Comparison of ENCODE assay signal across 17 cellular contexts in genomic region chr16:3726021-3726687, GRCh38.
"Had no signal": no experiment of that assay in that cellular context is flagged by ENCODE, and none has a peak within 500 bp of the region (broad histone marks: within the 10 kb centered on the region; RNA-seq: fewer than 3 reads in every experiment).

No MANE protein-coding gene starts in this region.

- H3K4me3 ChIP-seq: lower lobe of right lung, ovary, psoas muscle, right atrium auricular region, tibial artery had no signal

- ATAC-seq: activated CD4-positive, CD25-positive, alpha-beta regulatory T cell treated with anti-CD3 and anti-CD28 coated beads, Interleukin-2, amount 50 U/mL, for 24 hours; left lobe of liver; lower lobe of right lung; naive thymus-derived CD4-positive, alpha-beta T cell; psoas muscle; T-helper 17 cell had no signal

- H3K4me3 Mint-ChIP-seq: activated naive CD4-positive, alpha-beta T cell treated with anti-CD3 and anti-CD28 coated beads for 36 hours; activated naive CD8-positive, alpha-beta T cell treated with anti-CD3 and anti-CD28 coated beads, Interleukin-2, amount 10 ng/mL, durations not matched to agents 7 days and 5 days; naive thymus-derived CD4-positive, alpha-beta T cell; stimulated activated naive CD8-positive, alpha-beta T cell treated with anti-CD3 and anti-CD28 coated beads, Interleukin-15, Interleukin-2, amounts not matched to agents 100 ng/mL and 50 ng/mL, for 24 hours; T-helper 17 cell had no signal

- H3K9me3 ChIP-seq: lower lobe of right lung, ovary, psoas muscle, right atrium auricular region, tibial artery had no signal

- H3K27me3 ChIP-seq: ovary, right atrium auricular region, tibial artery had no signal

- H3K4me1 ChIP-seq: lower lobe of right lung, psoas muscle, right atrium auricular region, tibial artery had no signal

- H3K9me3 Mint-ChIP-seq: activated naive CD4-positive, alpha-beta T cell treated with anti-CD3 and anti-CD28 coated beads for 36 hours; activated naive CD8-positive, alpha-beta T cell treated with anti-CD3 and anti-CD28 coated beads, Interleukin-2, amount 10 ng/mL, durations not matched to agents 7 days and 5 days; stimulated activated naive CD8-positive, alpha-beta T cell treated with anti-CD3 and anti-CD28 coated beads, Interleukin-15, Interleukin-2, amounts not matched to agents 100 ng/mL and 50 ng/mL, for 24 hours had no signal

- H3K27ac Mint-ChIP-seq: activated naive CD4-positive, alpha-beta T cell treated with anti-CD3 and anti-CD28 coated beads for 36 hours; activated naive CD8-positive, alpha-beta T cell treated with anti-CD3 and anti-CD28 coated beads, Interleukin-2, amount 10 ng/mL, durations not matched to agents 7 days and 5 days; stimulated activated naive CD8-positive, alpha-beta T cell treated with anti-CD3 and anti-CD28 coated beads, Interleukin-15, Interleukin-2, amounts not matched to agents 100 ng/mL and 50 ng/mL, for 24 hours; T-helper 17 cell had no signal

- H3K27me3 Mint-ChIP-seq: activated naive CD8-positive, alpha-beta T cell treated with anti-CD3 and anti-CD28 coated beads, Interleukin-2, amount 10 ng/mL, durations not matched to agents 7 days and 5 days; naive thymus-derived CD4-positive, alpha-beta T cell; stimulated activated naive CD8-positive, alpha-beta T cell treated with anti-CD3 and anti-CD28 coated beads, Interleukin-15, Interleukin-2, amounts not matched to agents 100 ng/mL and 50 ng/mL, for 24 hours; T-helper 17 cell had no signal

- H3K27ac ChIP-seq: lower lobe of right lung, ovary, psoas muscle, right atrium auricular region, tibial artery had no signal

- H3K36me3 ChIP-seq: ovary had no signal

- DNase-seq: activated naive CD4-positive, alpha-beta T cell treated with anti-CD3 and anti-CD28 coated beads for 36 hours; activated naive CD8-positive, alpha-beta T cell treated with anti-CD3 and anti-CD28 coated beads, Interleukin-2, amount 10 ng/mL, durations not matched to agents 7 days and 5 days; activated T-cell treated with anti-CD3 and anti-CD28 coated beads, Interleukin-2, amount 50 U/mL, for 48 hours; amniotic stem cell; lower lobe of right lung; naive thymus-derived CD4-positive, alpha-beta T cell; ovary; psoas muscle; stimulated activated CD4-positive, alpha-beta T cell treated with anti-CD3 and anti-CD28 coated beads, Interleukin-12 subunit alpha, Interleukin-12 subunit beta, amount 100 ng/mL, for 4 hours; stimulated activated CD4-positive, alpha-beta T cell treated with anti-CD3 and anti-CD28 coated beads, Interleukin-4, amount 100 ng/mL, for 4 hours; substantia nigra; T-helper 17 cell; tibial artery had no signal
